In the genomic region with DNA sequence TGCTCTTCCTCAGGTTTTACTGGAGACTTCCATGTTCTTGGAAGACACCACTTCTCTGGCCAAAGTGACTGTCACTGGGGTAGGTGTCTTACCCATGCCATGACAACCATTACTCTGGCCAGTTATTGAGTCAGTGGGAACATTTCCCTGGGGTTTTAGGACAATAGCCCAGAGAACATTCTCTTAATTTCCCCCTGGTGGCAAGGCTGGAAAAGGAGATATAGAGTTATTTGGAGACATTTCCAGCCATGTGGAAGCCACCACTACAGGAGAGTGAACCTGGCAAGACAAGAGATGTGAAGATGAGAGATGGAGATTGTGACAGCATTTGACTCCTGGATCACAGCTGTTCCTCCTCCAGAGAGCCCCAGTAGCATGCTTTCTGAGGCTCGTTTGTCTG, we compare ENCODE assay signal across 18 cellular contexts.
DNase-seq lines count a peak whose midpoint lies in the region; ATAC-seq and TF ChIP-seq lines count a peak whose summit lies in the region.
"Had no signal": no experiment of that assay in that cellular context is flagged by ENCODE, and none has a peak within 500 bp of the region (broad histone marks: within the 10 kb centered on the region; RNA-seq: fewer than 3 reads in every experiment).

No MANE protein-coding gene starts in this region.

- H3K4me1 Mint-ChIP-seq in endodermal cell: no peaks in the 10 kb centered on the region

- CTCF ChIA-PET in Panc1 (lab: Charles Lee): interaction anchor here (0.7 kb wide), 1 partner anchor 69 kb away, joined by 3 read pairs; no protein-coding TSS in a partner anchor

- no peak overlapping the region for H3K4me3 Mint-ChIP-seq in endodermal cell

- peak; percentile 17; the same call in 1 of the 2 replicates for TF ChIP-seq CTCF in Panc1 (IDR thresholded peaks at IDR 0.05)
- peak; percentile 54 for TF ChIP-seq CTCF in endodermal cell (conservative IDR thresholded peaks at IDR 0.05)
- TF ChIP-seq CTCF in retinal pigment epithelial cell (conservative IDR thresholded peaks at IDR 0.05; ENCODE audit: low read depth, low read length): peak; percentile 10
- TF ChIP-seq CTCF in thyroid gland (IDR thresholded peaks at IDR 0.05): no peak

- H3K27ac Mint-ChIP-seq in endodermal cell: no peak overlapping the region

- H3K27ac ChIP-seq in Panc1 (ENCODE audit: low read length) (no peak overlapping the region), endodermal cell (ENCODE audit: low read depth, low read length) (no peak overlapping the region), thyroid gland (no peak overlapping the region)
- H3K27ac ChIP-seq: BLaER1 treated with 17β-estradiol and CSF1 and Interleukin-3, amounts not matched to agents 10 nM and 100 nM; Peyer's patch had no signal

- H3K4me1 ChIP-seq in Panc1 (ENCODE audit: control insufficient read depth, insufficient read depth, low read length) (no peaks in the 10 kb centered on the region), endodermal cell (ENCODE audit: control insufficient read depth, insufficient read depth, low read length) (no peaks in the 10 kb centered on the region), thyroid gland (no peaks in the 10 kb centered on the region)
- H3K4me1 ChIP-seq: Peyer's patch had no signal

- ATAC-seq in Panc1: no peak

- POLR2A ChIA-PET in Panc1 (lab: Charles Lee): no interaction called here

- no peak for TF ChIP-seq POLR2A in thyroid gland (IDR thresholded peaks at IDR 0.05)

- H3K9me3 ChIP-seq in Panc1 (ENCODE audit: control insufficient read depth, insufficient read depth, low read depth, low read length) (no peaks in the 10 kb centered on the region), endodermal cell (ENCODE audit: control insufficient read depth, low read length) (no peaks in the 10 kb centered on the region), thyroid gland (no peaks in the 10 kb centered on the region)
- H3K9me3 ChIP-seq: BLaER1 treated with 17β-estradiol and CSF1 and Interleukin-3, amounts not matched to agents 10 nM and 100 nM; Peyer's patch had no signal

- in situ Hi-C loops in Panc1 (cut with HindIII; ENCODE audit: low pct_unique_long_range_greater_than_20kb, low sequenced_read_pairs): no loop called here

- no peak overlapping the region for H3K9ac ChIP-seq in endodermal cell (ENCODE audit: extremely low read depth, low read length, poor library complexity, severe bottlenecking)
- H3K9ac ChIP-seq: BLaER1 treated with 17β-estradiol and CSF1 and Interleukin-3, amounts not matched to agents 10 nM and 100 nM had no signal

- H3K27me3 ChIP-seq in Panc1 (ENCODE audit: control insufficient read depth, insufficient read depth, low read length) (peaks cover 4% of the 10 kb centered on the region; the same call in 1 of the 2 replicates), endodermal cell (ENCODE audit: control insufficient read depth, insufficient read depth, low read length, poor library complexity, severe bottlenecking) (no peaks in the 10 kb centered on the region), thyroid gland (no peaks in the 10 kb centered on the region)
- H3K27me3 ChIP-seq: BLaER1 treated with 17β-estradiol and CSF1 and Interleukin-3, amounts not matched to agents 10 nM and 100 nM; Peyer's patch had no signal

- H3K36me3 ChIP-seq in Panc1 (ENCODE audit: control insufficient read depth, insufficient read depth, low read length): no peaks in the 10 kb centered on the region
- H3K36me3 ChIP-seq in endodermal cell (ENCODE audit: control insufficient read depth, insufficient read depth, low read length): no peaks in the 10 kb centered on the region
- H3K36me3 ChIP-seq in thyroid gland: no peaks in the 10 kb centered on the region
- H3K36me3 ChIP-seq: BLaER1 treated with 17β-estradiol and CSF1 and Interleukin-3, amounts not matched to agents 10 nM and 100 nM had no signal

- H3K27me3 Mint-ChIP-seq in endodermal cell (ENCODE audit: insufficient read depth): no peaks in the 10 kb centered on the region

- DNase-seq in NCI-H82 (lab: John Stamatoyannopoulos, UW) (peak; percentile 10), NCI-H82 treated with DMSO at 0.1 percent for 48 hours (lab: John Stamatoyannopoulos, UW; ENCODE audit: unreplicated experiment) (no peak), Panc1 (ENCODE audit: low read depth, low spot score) (no peak), endodermal cell (no peak), retinal pigment epithelial cell (ENCODE audit: low read depth) (no peak), T-helper 9 cell (no peak), thyroid gland (no peak), NOMO-1 (lab: John Stamatoyannopoulos, UW; ENCODE audit: unreplicated experiment in 2 of 2) (no peak)
- DNase-seq: COR-L47, GDM1, MV-4-11, NCI-H1417 treated with DMSO at 0.1 percent for 48 hours, NCI-H2029 treated with DMSO at 0.1 percent for 48 hours, NCI-H2227 treated with DMSO at 0.1 percent for 48 hours, NCI-H524 treated with DMSO at 0.1 percent for 48 hours, Peyer's patch, SHP77 had no signal

- H3K4me3 ChIP-seq in Panc1 (ENCODE audit: low read depth in 2 of 2, low read length in 2 of 2) (no peak overlapping the region), endodermal cell (ENCODE audit: low read length) (no peak overlapping the region), retinal pigment epithelial cell (ENCODE audit: low read length) (no peak overlapping the region), thyroid gland (replicated peaks in 1 of 3) (no peak overlapping the region)
- H3K4me3 ChIP-seq: BLaER1 treated with 17β-estradiol and CSF1 and Interleukin-3, amounts not matched to agents 10 nM and 100 nM; Peyer's patch had no signal

- intact Hi-C loops in Panc1 (cut with micrococcal nuclease; ENCODE audit: unreplicated experiment) (no loop called here), thyroid gland (cut with DNase I) (no loop called here)

- 69 to 91% methylated on average over 1 of the region's 1 CpG for WGBS in endodermal cell (ENCODE audit: insufficient coverage in 1 of 2, insufficient read length in 1 of 2), 2 experiments
- 52 to 80% methylated on average over 1 of the region's 1 CpG for WGBS in thyroid gland, 2 donors

- no peaks in the 10 kb centered on the region for H3K9me3 Mint-ChIP-seq in endodermal cell

- BruUV-seq in Panc1 (replicated peaks; lab: Mats Ljungman, UMichigan): no TSS peak

- H3K36me3 Mint-ChIP-seq in endodermal cell (ENCODE audit: low read depth): peaks cover 1% of the 10 kb centered on the region

Comparison
In these comparisons a context has a peak if more than half of its experiments do, and no peak if none do; other contexts are left out.
1. CTCF ChIP-seq: peak in Panc1 (single experiment), endodermal cell (single experiment) and retinal pigment epithelial cell (single experiment); none in thyroid gland (0 of 6).